Comparison of ENCODE assay signal across 31 cellular contexts in the genomic region with DNA sequence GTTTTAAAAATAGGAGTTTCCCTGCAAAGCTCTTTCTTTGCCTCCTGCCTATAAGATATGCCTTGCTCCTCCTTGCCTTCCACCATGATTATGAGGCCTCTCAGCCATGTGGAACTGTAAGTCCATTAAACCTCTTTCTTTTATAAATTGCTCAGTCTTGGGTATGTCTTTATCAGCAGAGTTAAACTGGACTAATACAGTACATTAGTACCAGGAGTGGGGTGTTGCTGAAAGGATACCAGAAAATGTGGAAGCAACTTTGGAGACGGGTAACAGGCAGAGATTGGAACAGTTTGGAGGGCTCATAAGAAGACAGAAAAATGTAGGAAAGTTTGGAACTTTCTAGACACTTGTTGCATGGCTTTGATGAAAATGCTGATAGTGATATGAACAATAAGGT.
DNase-seq lines count a peak whose midpoint lies in the region; ATAC-seq, FAIRE-seq and TF ChIP-seq lines count a peak whose summit lies in the region.
"Had no signal": no experiment of that assay in that cellular context is flagged by ENCODE, and none has a peak within 500 bp of the region (broad histone marks: within the 10 kb centered on the region; RNA-seq: fewer than 3 reads in every experiment).

No MANE protein-coding gene starts in this region.

- no peak for TF ChIP-seq RAD21 in K562 (CRISPR knock-in tag; conservative IDR thresholded peaks at IDR 0.05 in 1 of 2, IDR thresholded peaks at IDR 0.05 in 1 of 2)

- no peak for FAIRE-seq in K562 (lab: Jason Lieb, UNC)
- FAIRE-seq: A204.1, A549, D721Med had no signal

- in situ Hi-C loops in K562 (cut with MboI): no loop called here

- ATAC-seq in K562: no peak
- ATAC-seq: A549; CD8-positive, alpha-beta T cell had no signal

- no peaks in the 10 kb centered on the region for H4K20me1 ChIP-seq in K562 (replicated peaks; ENCODE audit: control insufficient read depth, insufficient read depth, low read length)
- H4K20me1 ChIP-seq: BLaER1; BLaER1 treated with 17β-estradiol and CSF1 and Interleukin-3, amounts not matched to agents 10 nM and 100 nM had no signal

- no peaks in the 10 kb centered on the region for H3K27me3 ChIP-seq in K562 (ENCODE audit: control insufficient read depth in 2 of 2, insufficient read depth in 2 of 2, low read length in 2 of 2)
- H3K27me3 ChIP-seq: BE2C; BLaER1; BLaER1 treated with 17β-estradiol and CSF1 and Interleukin-3, amounts not matched to agents 10 nM and 100 nM had no signal

- no peak for TF ChIP-seq POLR2A in K562 (conservative IDR thresholded peaks at IDR 0.05)

- no peak overlapping the region for H3K9ac ChIP-seq in K562 (ENCODE audit: insufficient read depth in 1 of 2, low read depth in 2 of 2, low read length in 2 of 2)
- H3K9ac ChIP-seq: BLaER1; BLaER1 treated with 17β-estradiol and CSF1 and Interleukin-3, amounts not matched to agents 10 nM and 100 nM had no signal

- BruUV-seq in K562 (replicated peaks; lab: Mats Ljungman, UMichigan): no TSS peak

- H3K4me3 ChIP-seq in HEK293 (ENCODE audit: low read depth, low read length) (no peak overlapping the region), K562 (no peak overlapping the region)
- H3K4me3 ChIP-seq: A549; BLaER1; BLaER1 treated with 17β-estradiol and CSF1 and Interleukin-3, amounts not matched to agents 10 nM and 100 nM had no signal

- POLR2A ChIA-PET in HEK293 (lab: Yijun Ruan, JAX) (no interaction called here), K562 (lab: Yijun Ruan, JAX) (no interaction called here)

- DNase-seq in K562 (ENCODE audit: extremely low read depth in 1 of 4, low spot score in 3 of 4) (no peak), amniotic stem cell (lab: John Stamatoyannopoulos, UW) (no peak), caudate nucleus (lab: John Stamatoyannopoulos, UW) (no peak)
- DNase-seq: 8988T; ACHN; AML-193; BE2C; C1 segment of cervical spinal cord; Caco-2; Calu3; CD4-positive, alpha-beta memory T cell; CD4-positive, alpha-beta T cell; CD4-positive, CD25-positive, alpha-beta regulatory T cell; CD8-positive, alpha-beta memory T cell; CD8-positive, alpha-beta T cell; COR-L47; DMS 273 treated with DMSO at 0.1 percent for 48 hours; DMS153; DMS53; DMS79; DMS79 treated with DMSO at 0.1 percent for 48 hours; DND-41; EL had no signal

- H3K9me3 ChIP-seq in HEK293 (ENCODE audit: control insufficient read depth, insufficient read depth, low read depth, low read length) (no peaks in the 10 kb centered on the region), K562 (replicated peaks; ENCODE audit: control insufficient read depth, insufficient read depth, low read depth, low read length) (peaks cover 2% of the 10 kb centered on the region; the same call in 1 of the 2 replicates)
- H3K9me3 ChIP-seq: A549, BE2C had no signal

- H3K4me1 ChIP-seq in HEK293 (ENCODE audit: control insufficient read depth, insufficient read depth, low read length) (no peaks in the 10 kb centered on the region), K562 (replicated peaks in 1 of 2; ENCODE audit: control insufficient read depth in 2 of 2, insufficient read depth in 2 of 2, low read length in 2 of 2) (no peaks in the 10 kb centered on the region)
- H3K4me1 ChIP-seq: A549; BE2C; BLaER1; BLaER1 treated with 17β-estradiol and CSF1 and Interleukin-3, amounts not matched to agents 10 nM and 100 nM; Caco-2 had no signal

- no peak for TF ChIP-seq EP300 in K562 (IDR thresholded peaks at IDR 0.05; ENCODE audit: low read length)

- CTCF ChIA-PET in HEK293 (lab: Yijun Ruan, JAX): no interaction called here
- CTCF ChIA-PET in K562 (lab: Yijun Ruan, JAX; ENCODE audit: low intra/inter-chr PET ratio): no interaction called here

- H2AFZ ChIP-seq in K562 (ENCODE audit: low read depth, low read length): no peak overlapping the region

- H3K79me2 ChIP-seq in K562 (ENCODE audit: control insufficient read depth, insufficient read depth, low read length): no peaks in the 10 kb centered on the region

- no peaks in the 10 kb centered on the region for H3K36me3 ChIP-seq in HEK293 (ENCODE audit: control insufficient read depth in 2 of 2, insufficient read depth in 1 of 2, low read length in 2 of 2)
- no peaks in the 10 kb centered on the region for H3K36me3 ChIP-seq in K562 (ENCODE audit: control insufficient read depth, insufficient read depth, low read length)
- H3K36me3 ChIP-seq: BE2C; BLaER1; BLaER1 treated with 17β-estradiol and CSF1 and Interleukin-3, amounts not matched to agents 10 nM and 100 nM had no signal

- no peak overlapping the region for H3K27ac ChIP-seq in HEK293 (ENCODE audit: extremely low read depth, low read depth, low read length)
- no peak overlapping the region for H3K27ac ChIP-seq in K562 (ENCODE audit: extremely low read depth, low read depth, low read length)
- no peak overlapping the region for H3K27ac ChIP-seq in caudate nucleus (ENCODE audit: low read depth, low read length)
- H3K27ac ChIP-seq: 22Rv1; A549; BLaER1; BLaER1 treated with 17β-estradiol and CSF1 and Interleukin-3, amounts not matched to agents 10 nM and 100 nM; C4-2B had no signal

- TF ChIP-seq CTCF in HEK293 (tag by site-specific recombination; IDR thresholded peaks at IDR 0.05): no peak
- TF ChIP-seq CTCF in K562 (IDR thresholded peaks at IDR 0.05 in 2 of 3, conservative IDR thresholded peaks at IDR 0.05 in 1 of 3; ENCODE audit: insufficient read depth in 2 of 3, low read depth in 1 of 3, low read length in 3 of 3): no peak

- intact Hi-C loops in K562 (cut with micrococcal nuclease): no loop called here

- no peak overlapping the region for H3K4me2 ChIP-seq in K562 (ENCODE audit: insufficient read depth, low read length)
- H3K4me2 ChIP-seq: A549; BLaER1; BLaER1 treated with 17β-estradiol and CSF1 and Interleukin-3, amounts not matched to agents 10 nM and 100 nM had no signal

- no peaks in the 10 kb centered on the region for H3K9me1 ChIP-seq in K562 (ENCODE audit: control insufficient read depth, insufficient read depth, low read length)

- 0% methylated on average over 1 of the region's 1 CpG for WGBS in K562 (ENCODE audit: insufficient coverage, low coverage, missing lambda C conversion rate)

TF ChIP-seq in HEK293, 187 proteins besides CTCF, POLR2A, EP300 and RAD21:
- no peak for TF ChIP-seq ZSCAN30 (tag by site-specific recombination; IDR thresholded peaks at IDR 0.05)
- no peak for TF ChIP-seq ZNF747 (tag by site-specific recombination; IDR thresholded peaks at IDR 0.05)
- no peak for TF ChIP-seq FEZF1 (tag by site-specific recombination; IDR thresholded peaks at IDR 0.05)
- TF ChIP-seq KLF8 (tag by site-specific recombination; IDR thresholded peaks at IDR 0.05): no peak
- peak; percentile 55; the same call in 1 of the 2 replicates for TF ChIP-seq ZNF707 (tag by site-specific recombination; IDR thresholded peaks at IDR 0.05)

TF ChIP-seq in K562, 482 proteins besides CTCF, POLR2A, EP300 and RAD21:
- TF ChIP-seq RBFOX2 (IDR thresholded peaks at IDR 0.05; ENCODE audit: low read depth, low read length): no peak
- peak; percentile 83 for TF ChIP-seq ZNF707 (CRISPR knock-in tag; conservative IDR thresholded peaks at IDR 0.05)
